8 cellular contexts compared by ENCODE assay signal in the genomic region with DNA sequence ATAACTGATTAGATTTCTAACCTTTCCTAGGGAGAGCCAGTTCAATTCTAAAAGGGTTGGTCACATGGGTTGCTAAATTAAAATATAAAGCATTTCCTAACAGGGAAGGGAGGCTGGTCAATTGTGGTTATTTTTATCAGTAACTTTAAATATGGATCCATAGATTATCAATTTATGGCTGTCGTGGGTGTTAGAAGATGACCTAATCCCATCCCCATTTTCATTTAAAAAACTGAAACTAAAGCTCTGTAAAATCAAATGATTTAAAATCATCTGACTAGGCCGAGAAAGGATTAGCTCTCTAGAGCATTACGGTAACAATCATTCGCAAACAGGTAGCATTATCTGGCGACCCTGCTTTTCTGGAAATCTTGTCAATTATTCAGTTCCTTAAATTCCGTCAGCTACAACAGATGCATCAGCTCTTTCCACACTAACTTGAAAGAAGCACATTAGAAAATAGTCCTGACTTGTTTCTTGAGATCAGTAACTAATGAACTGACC. TPM values are rescaled to one million over a fixed set of nuclear protein-coding genes. Genes with fewer than 3 reads are reported as not detected.
DNase-seq lines count a peak whose midpoint lies in the region; ATAC-seq and TF ChIP-seq lines count a peak whose summit lies in the region.

No MANE protein-coding gene starts in this region.

- no peaks in the 10 kb centered on the region for H3K9me3 Mint-ChIP-seq in activated T-cell treated with anti-CD3 and anti-CD28 coated beads, Interleukin-2, amount 50 U/mL, for 24 hours
- H3K9me3 Mint-ChIP-seq in activated naive CD8-positive, alpha-beta T cell (ENCODE audit: low read depth): no peaks in the 10 kb centered on the region

- peaks cover 43% of the 10 kb centered on the region for H3K4me1 Mint-ChIP-seq in activated T-cell treated with anti-CD3 and anti-CD28 coated beads, Interleukin-2, amount 50 U/mL, for 24 hours (ENCODE audit: low read depth)
- peaks cover 43% of the 10 kb centered on the region for H3K4me1 Mint-ChIP-seq in activated naive CD8-positive, alpha-beta T cell (ENCODE audit: low read depth)

- intact Hi-C loops in tibial artery (cut with DNase I; ENCODE audit: low total_unique reads): loop anchor here (2.0 to 5.0 kb wide), 2 partner anchors 44 to 53 kb away; a partner anchor contains a TSS

- peak overlapping the region; percentile 97 to 98 for H3K27ac ChIP-seq in tibial artery

- peak overlapping the region; percentile 100 for H3K27ac Mint-ChIP-seq in activated T-cell treated with anti-CD3 and anti-CD28 coated beads, Interleukin-2, amount 50 U/mL, for 24 hours
- H3K27ac Mint-ChIP-seq in activated naive CD8-positive, alpha-beta T cell: peak overlapping the region; percentile 99

- H3K36me3 ChIP-seq in kidney epithelial cell (ENCODE audit: control insufficient read depth, insufficient read depth, low read length): no peaks in the 10 kb centered on the region
- H3K36me3 ChIP-seq in tibial artery: peaks cover 15 to 19% (median 16%) of the 10 kb centered on the region in 3 donors

- peaks cover 54% of the 10 kb centered on the region for H3K36me3 Mint-ChIP-seq in activated T-cell treated with anti-CD3 and anti-CD28 coated beads, Interleukin-2, amount 50 U/mL, for 24 hours (ENCODE audit: low read depth)
- H3K36me3 Mint-ChIP-seq in activated naive CD8-positive, alpha-beta T cell: peaks cover 18% of the 10 kb centered on the region

- H3K4me1 ChIP-seq in tibial artery: peaks cover 0 to 40% (median 29%) of the 10 kb centered on the region in 4 donors

- no peak for DNase-seq in activated T-cell treated with anti-CD3 and anti-CD28 coated beads, Interleukin-2, amount 50 U/mL, for 24 hours
- DNase-seq in activated T-cell treated with anti-CD3 and anti-CD28 coated beads for 4 hours (no peak), kidney epithelial cell (ENCODE audit: low read depth) (no peak), tibial artery (no peak), nucleus accumbens (lab: John Stamatoyannopoulos, UW) (no peak), inferior parietal cortex (ENCODE audit: extremely low spot score) (no peak)

- TF ChIP-seq CTCF in kidney epithelial cell (IDR thresholded peaks at IDR 0.05; ENCODE audit: insufficient read depth, low read length, poor library complexity, severe bottlenecking) (no peak), tibial artery (IDR thresholded peaks at IDR 0.05) (no peak)

- ATAC-seq in HG03457 (IDR thresholded peaks at IDR 0.05; ENCODE audit: unreplicated experiment): no peak

- peak overlapping the region; percentile 97 for H3K4me3 Mint-ChIP-seq in activated T-cell treated with anti-CD3 and anti-CD28 coated beads, Interleukin-2, amount 50 U/mL, for 24 hours
- peak overlapping the region; percentile 95 for H3K4me3 Mint-ChIP-seq in activated naive CD8-positive, alpha-beta T cell

- H3K9me3 ChIP-seq in tibial artery: no peaks in the 10 kb centered on the region

- no peaks in the 10 kb centered on the region for H3K27me3 ChIP-seq in kidney epithelial cell (ENCODE audit: control insufficient read depth, insufficient read depth, low read length)
- H3K27me3 ChIP-seq in tibial artery: no peaks in the 10 kb centered on the region

- H3K4me3 ChIP-seq in kidney epithelial cell (ENCODE audit: low read depth, low read length): peak overlapping the region; percentile 66
- H3K4me3 ChIP-seq in tibial artery: peak overlapping the region; percentile 76 to 90

- H3K27me3 Mint-ChIP-seq in activated T-cell treated with anti-CD3 and anti-CD28 coated beads, Interleukin-2, amount 50 U/mL, for 24 hours: no peaks in the 10 kb centered on the region
- H3K27me3 Mint-ChIP-seq in activated naive CD8-positive, alpha-beta T cell: no peaks in the 10 kb centered on the region

RNA-seq across cellular contexts. Expression of a gene that starts 0.9 kb away (rescaled TPM):
- total RNA-seq in kidney epithelial cell: 47.5 and 49.4 TPM in 2 replicates

RNA-seq across cellular contexts. Expression of a gene that starts 52.9 kb away (rescaled TPM):
- total RNA-seq in kidney epithelial cell: 74.2 and 77.9 TPM in 2 replicates
